21 cellular contexts compared by ENCODE assay signal in genomic region chr11:19193916-19194315, GRCh38. TPM values are rescaled to one million over a fixed set of nuclear protein-coding genes. Genes with fewer than 3 reads are reported as not detected.
A peak's percentile ranks its signal among the peaks of the same experiment; 100 is the strongest.
DNase-seq lines count a peak whose midpoint lies in the region; ATAC-seq and TF ChIP-seq lines count a peak whose summit lies in the region.
"Had no signal": no experiment of that assay in that cellular context is flagged by ENCODE, and none has a peak within 500 bp of the region (broad histone marks: within the 10 kb centered on the region; RNA-seq: fewer than 3 reads in every experiment).

No MANE protein-coding gene starts in this region.

- no peaks in the 10 kb centered on the region for H3K9me2 ChIP-seq in Karpas-422 (replicated peaks; ENCODE audit: insufficient read depth, low read length)

- H3K36me3 ChIP-seq in left ventricle myocardium inferior: peaks cover 23% of the 10 kb centered on the region
- peaks cover 13 to 24% (median 22%) of the 10 kb centered on the region in 3 donors for H3K36me3 ChIP-seq in skeletal muscle tissue (ENCODE audit: control insufficient read depth in 3 of 3, insufficient read depth in 3 of 3, low read length in 3 of 3)
- no peaks in the 10 kb centered on the region for H3K36me3 ChIP-seq in Karpas-422 (ENCODE audit: insufficient read depth, low read length)
- H3K36me3 ChIP-seq: HAP-1 had no signal

- ATAC-seq in Right ventricle myocardium inferior (no peak), HG03439 (IDR thresholded peaks at IDR 0.05; ENCODE audit: unreplicated experiment) (no peak)

- H3K4me3 ChIP-seq in left ventricle myocardium inferior: peak overlapping the region; percentile 24
- no peak overlapping the region for H3K4me3 ChIP-seq in skeletal muscle tissue (ENCODE audit: low read length in 3 of 3)
- no peak overlapping the region for H3K4me3 ChIP-seq in Karpas-422 (ENCODE audit: low read length)
- H3K4me3 ChIP-seq: GM23248, HAP-1 had no signal

- H3K79me2 ChIP-seq in Karpas-422 (ENCODE audit: low read length): no peaks in the 10 kb centered on the region

- no peak for TF ChIP-seq CTCF in left ventricle myocardium inferior (IDR thresholded peaks at IDR 0.05; ENCODE audit: borderline replicate concordance)

- H3K9ac ChIP-seq in skeletal muscle tissue (ENCODE audit: low read depth in 1 of 3, low read length in 3 of 3) (peak overlapping the region; percentile 17 to 57 (median 55)), Karpas-422 (ENCODE audit: low read length) (no peak overlapping the region)
- H3K9ac ChIP-seq: GM23248 had no signal

- no peak for DNase-seq in left ventricle myocardium inferior
- no peak for DNase-seq in Right ventricle myocardium inferior (ENCODE audit: missing footprints)
- DNase-seq in amniotic epithelial cell (ENCODE audit: low read depth): peak; percentile 27
- DNase-seq in left kidney (ENCODE audit: low read depth, low spot score): peak; percentile 37
- DNase-seq in Karpas-422: no peak
- no peak for DNase-seq in globus pallidus (ENCODE audit: low spot score)
- DNase-seq: Caco-2; CD4-positive, alpha-beta T cell; GDM1; GM23248; Kasumi-1; NCI-H1105 treated with DMSO at 0.1 percent for 48 hours; NCI-H1694; NCI-H2227 treated with DMSO at 0.1 percent for 48 hours; NCI-H510A treated with DMSO at 0.1 percent for 48 hours; NCI-H774; SIG-M5 had no signal

- H3K27me3 ChIP-seq in left ventricle myocardium inferior (ENCODE audit: low read depth) (no peaks in the 10 kb centered on the region), skeletal muscle tissue (ENCODE audit: control insufficient read depth in 3 of 3, insufficient read depth in 3 of 3, low read length in 3 of 3) (no peaks in the 10 kb centered on the region), Karpas-422 (ENCODE audit: low read length) (no peaks in the 10 kb centered on the region)

- H3K4me2 ChIP-seq in Karpas-422 (ENCODE audit: low read depth, low read length, poor library complexity, severe bottlenecking): no peak overlapping the region

- H3K9me3 ChIP-seq in left ventricle myocardium inferior (replicated peaks) (no peaks in the 10 kb centered on the region), skeletal muscle tissue (ENCODE audit: control insufficient read depth in 3 of 3, low read length in 3 of 3) (no peaks in the 10 kb centered on the region), Karpas-422 (ENCODE audit: low read length) (no peaks in the 10 kb centered on the region)
- H3K9me3 ChIP-seq: Caco-2, HAP-1 had no signal

- H3K4me1 ChIP-seq in left ventricle myocardium inferior (peaks cover 67% of the 10 kb centered on the region), skeletal muscle tissue (ENCODE audit: control insufficient read depth in 3 of 3, insufficient read depth in 3 of 3, low read length in 3 of 3) (peaks cover 18 to 34% (median 34%) of the 10 kb centered on the region in 3 donors), Karpas-422 (ENCODE audit: low read length) (no peaks in the 10 kb centered on the region)
- H3K4me1 ChIP-seq: Caco-2 had no signal

- intact Hi-C loops in left ventricle myocardium inferior (cut with micrococcal nuclease) (no loop called here), Right ventricle myocardium inferior (cut with DNase I) (loop anchor here (10.0 kb wide), 1 partner anchor 251 kb away; no protein-coding TSS in a partner anchor)

- no peak overlapping the region for H2AFZ ChIP-seq in Karpas-422 (ENCODE audit: low read length)
- H2AFZ ChIP-seq: GM23248 had no signal

- no peaks in the 10 kb centered on the region for H4K20me1 ChIP-seq in Karpas-422 (ENCODE audit: insufficient read depth, low read depth, low read length)

- H3K27ac ChIP-seq in left ventricle myocardium inferior (replicated peaks) (peak overlapping the region; percentile 91), skeletal muscle tissue (ENCODE audit: low read depth, low read length) (peak overlapping the region; percentile 98), Karpas-422 (ENCODE audit: low read length) (no peak overlapping the region)
- H3K27ac ChIP-seq: GM23248 had no signal

RNA-seq across cellular contexts. Expression of gene CSRP3, which starts 7.9 kb away (rescaled TPM):
- 2,290 TPM for total RNA-seq in left ventricle myocardium inferior
- 1,720 TPM for total RNA-seq in Right ventricle myocardium inferior
- total RNA-seq in skeletal muscle tissue: 360 TPM
- total RNA-seq in Karpas-422 (2014; rRNA removed; shearing (Covaris generic); ENCODE audit: low replicate concordance): not detected in 2 replicates
- total RNA-seq: Caco-2; CD4-positive, alpha-beta T cell; GM23248; RPMI7951 had no signal

RNA-seq across cellular contexts. Expression of gene E2F8, which starts 46.8 kb away (rescaled TPM):
- total RNA-seq in left ventricle myocardium inferior: 3.6 TPM
- 1.7 TPM for total RNA-seq in Right ventricle myocardium inferior
- 4.2 TPM for total RNA-seq in skeletal muscle tissue
- total RNA-seq in Karpas-422 (2014; rRNA removed; shearing (Covaris generic); ENCODE audit: low replicate concordance): 4.1 and 8.4 TPM in 2 replicates
- total RNA-seq: CD4-positive, alpha-beta T cell had no signal

Comparison
In these comparisons a context has a peak if more than half of its experiments do, and no peak if none do; other contexts are left out.
1. DNase-seq: peak in amniotic epithelial cell (single experiment) and left kidney (single experiment); none in left ventricle myocardium inferior (single experiment), Right ventricle myocardium inferior (single experiment), Karpas-422 (single experiment) and globus pallidus (single experiment).
2. RNA of gene CSRP3, which starts 7.9 kb away (total RNA-seq): 2,290 TPM in left ventricle myocardium inferior (single experiment), 1,720 TPM in Right ventricle myocardium inferior (single experiment) and 360 TPM in skeletal muscle tissue (single experiment); not detected in Karpas-422; every median in the first group is over 100 times any median in the second.